8 cellular contexts compared by ENCODE assay signal in genomic region chr16:88815901-88816589, GRCh38. TPM values are rescaled to one million over a fixed set of nuclear protein-coding genes. Genes with fewer than 3 reads are reported as not detected.
DNase-seq lines count a peak whose midpoint lies in the region; ATAC-seq and TF ChIP-seq lines count a peak whose summit lies in the region.

No MANE protein-coding gene starts in this region.

- WGBS in right lobe of liver (ENCODE audit: insufficient coverage, low coverage, low lambda C conversion rate, missing lambda C conversion rate), result no CpG with 5 or more reads among the region's 19 CpGs
- WGBS in transverse colon (ENCODE audit: low coverage in 1 of 2), 2 donors, result 52% methylated on average over 15 of the region's 19 CpGs; no CpG with 5 or more reads in 1 of the 2 donors

- H3K4me3 ChIP-seq in Peyer's patch, result no peak overlapping the region
- H3K4me3 ChIP-seq in astrocyte of the cerebellum (ENCODE audit: low read depth, low read length), result no peak overlapping the region
- H3K4me3 ChIP-seq in right lobe of liver, result no peak overlapping the region
- H3K4me3 ChIP-seq in transverse colon, result no peak overlapping the region

- no peak for TF ChIP-seq POLR2A in Peyer's patch (IDR thresholded peaks at IDR 0.05)
- TF ChIP-seq POLR2A in right lobe of liver (IDR thresholded peaks at IDR 0.05), result no peak
- no peak for TF ChIP-seq POLR2A in transverse colon (IDR thresholded peaks at IDR 0.05)

- H3K36me3 ChIP-seq in Peyer's patch, result no peaks in the 10 kb centered on the region
- no peaks in the 10 kb centered on the region for H3K36me3 ChIP-seq in right lobe of liver
- no peaks in the 10 kb centered on the region for H3K36me3 ChIP-seq in transverse colon

- H3K9me3 ChIP-seq in Peyer's patch (no peaks in the 10 kb centered on the region), right lobe of liver (no peaks in the 10 kb centered on the region), transverse colon (no peaks in the 10 kb centered on the region)

- H3K27ac ChIP-seq in Peyer's patch, result no peak overlapping the region
- H3K27ac ChIP-seq in right lobe of liver, result no peak overlapping the region
- H3K27ac ChIP-seq in transverse colon, result no peak overlapping the region

- in situ Hi-C loops in GM13976 (cut with MboI; ENCODE audit: low sequenced_read_pairs, unreplicated experiment) (no loop called here), astrocyte of the cerebellum (cut with HindIII; ENCODE audit: low sequenced_read_pairs) (no loop called here), transverse colon (cut with MboI; ENCODE audit: low pct_ligation_motif_present in 1 of 4, low pct_unique_long_range_greater_than_20kb in 1 of 4, low sequenced_read_pairs in 3 of 4) (loop anchor here in 1 of 4 donors (25.0 kb wide), 1 partner anchor 396 kb away; the partner anchor contains the start of genes SLC22A31 and ZNF778)

- TF ChIP-seq EP300 in transverse colon (IDR thresholded peaks at IDR 0.05; ENCODE audit: low read depth), result no peak

- DNase-seq in AML-193 (lab: John Stamatoyannopoulos, UW), result peak; percentile 32 to 45
- peak; percentile 73 for DNase-seq in GM13976 (ENCODE audit: low spot score)
- peak; percentile 52 to 72 (median 69) for DNase-seq in Peyer's patch
- DNase-seq in astrocyte of the cerebellum (ENCODE audit: low read depth), result no peak
- DNase-seq in right lobe of liver, result no peak
- DNase-seq in transverse colon, result peak; percentile 61
- no peak for DNase-seq in AG08396 (ENCODE audit: low spot score)
- DNase-seq in ecto neural progenitor cell (ENCODE audit: low spot score), result no peak

- TF ChIP-seq CTCF in GM13976 (IDR thresholded peaks at IDR 0.05; ENCODE audit: borderline replicate concordance, control extremely low read depth, extremely low read depth, insufficient read depth, missing control alignments) (peak; percentile 77), Peyer's patch (IDR thresholded peaks at IDR 0.05) (peak; percentile 49 to 82 (median 78)), astrocyte of the cerebellum (IDR thresholded peaks at IDR 0.05; ENCODE audit: low read depth, low read length, missing control alignments) (peak; percentile 75), right lobe of liver (IDR thresholded peaks at IDR 0.05) (peak; percentile 67 to 78 (median 72)), transverse colon (IDR thresholded peaks at IDR 0.05) (peak; percentile 62 to 85 (median 77))

- H3K27me3 ChIP-seq in Peyer's patch, result no peaks in the 10 kb centered on the region
- no peaks in the 10 kb centered on the region for H3K27me3 ChIP-seq in right lobe of liver
- no peaks in the 10 kb centered on the region for H3K27me3 ChIP-seq in transverse colon

- intact Hi-C loops in right lobe of liver (cut with DNase I) (loop anchor here in 1 of 2 donors (10.0 kb wide), 2 partner anchors 49 to 349 kb away; partner anchors contain the start of gene PABPN1L), transverse colon (cut with DNase I; ENCODE audit: low total_unique reads) (no loop called here)

- peaks cover 0 to 14% (median 8%) of the 10 kb centered on the region in 4 donors for H3K4me1 ChIP-seq in Peyer's patch
- peaks cover 0 to 9% (median under 1%) of the 10 kb centered on the region in 4 donors for H3K4me1 ChIP-seq in right lobe of liver
- H3K4me1 ChIP-seq in transverse colon, result peaks cover 4 to 23% (median 19%) of the 10 kb centered on the region in 4 donors

- peak in 2 of 4 donors; percentile 10 to 28 for ATAC-seq in right lobe of liver

RNA-seq across cellular contexts. Expression of gene APRT, which starts 4.3 kb away (rescaled TPM):
- 100 to 1,000 TPM; 109 to 190 (median 122) TPM for total RNA-seq in Peyer's patch
- 100 to 1,000 TPM in 2 of 6 experiments, 10 to 100 TPM in 4; 61.4 to 120 (median 74.1) TPM for total RNA-seq in right lobe of liver
- total RNA-seq in transverse colon, result 100 to 1,000 TPM in 2 of 4 donors, 10 to 100 TPM in 2; 81.6 to 221 (median 149) TPM

RNA-seq across cellular contexts. Expression of gene CDT1, which starts 12.5 kb away (rescaled TPM):
- 10 to 100 TPM in 2 of 4 donors, 1 to 10 TPM in 2; 7.9 to 28.1 (median 10.1) TPM for total RNA-seq in Peyer's patch
- total RNA-seq in right lobe of liver, result 1 to 10 TPM in 2 of 6 experiments, under 1 TPM in 4; 0.22 to 9.6 (median 0.42) TPM
- total RNA-seq in transverse colon, result 10 to 100 TPM in 1 of 4 donors, 1 to 10 TPM in 2, not detected in 1; 3.8 to 12.5 (median 6.7) TPM

RNA-seq across cellular contexts. Expression of gene PIEZO1, which starts 31.0 kb away (rescaled TPM):
- total RNA-seq in Peyer's patch (100 to 1,000 TPM in 3 of 4 donors, 10 to 100 TPM in 1; 76.9 to 218 (median 183) TPM), right lobe of liver (10 to 100 TPM; 48.9 to 91.9 (median 64.4) TPM), transverse colon (100 to 1,000 TPM; 133 to 546 (median 179) TPM)

RNA-seq across cellular contexts. Expression of gene GALNS, which starts 40.7 kb away (rescaled TPM):
- total RNA-seq in Peyer's patch (100 to 1,000 TPM in 3 of 4 donors, 10 to 100 TPM in 1; 46.4 to 180 (median 133) TPM), right lobe of liver (10 to 100 TPM in 5 of 6 experiments, 1 to 10 TPM in 1; 9.2 to 20.6 (median 16.5) TPM), transverse colon (100 to 1,000 TPM in 1 of 4 donors, 10 to 100 TPM in 3; 45.7 to 101 (median 75.6) TPM)

RNA-seq across cellular contexts. Expression of gene TRAPPC2L, which starts 40.9 kb away (rescaled TPM):
- total RNA-seq in Peyer's patch, result 10 to 100 TPM; 20.4 to 47.9 (median 35.4) TPM
- total RNA-seq in right lobe of liver, result 10 to 100 TPM; 15.1 to 25.5 (median 20.1) TPM
- total RNA-seq in transverse colon, result 10 to 100 TPM in 3 of 4 donors, 1 to 10 TPM in 1; 9.8 to 34.4 (median 19.7) TPM

Comparison
In these comparisons a context has a peak if more than half of its experiments do, and no peak if none do; other contexts are left out.
1. DNase-seq: peak in AML-193 (2 of 2), GM13976 (single experiment), Peyer's patch (3 of 3) and transverse colon (single experiment); none in astrocyte of the cerebellum (single experiment), right lobe of liver (0 of 3), AG08396 (single experiment) and ecto neural progenitor cell (single experiment).
2. Peak in every context shown above with its lines, with median percentiles within 50 percentile points of each other: CTCF ChIP-seq.